Comparison of ENCODE assay signal across 1 cellular context in genomic region chr13:59691501-59692066, GRCh38.
A peak's percentile ranks its signal among the peaks of the same experiment; 100 is the strongest.
TF ChIP-seq lines count a peak whose summit lies in the region.

No MANE protein-coding gene starts in this region.

TF ChIP-seq in HepG2, 621 proteins besides CTCF, POLR2A, EP300 and RAD21 (continued from another document and continues in another):
- TF ChIP-seq ATF5 (CRISPR knock-in tag; IDR thresholded peaks at IDR 0.05; ENCODE audit: low read depth) (no peak), RBAK (CRISPR knock-in tag; IDR thresholded peaks at IDR 0.05) (no peak), CERS6 (CRISPR knock-in tag; IDR thresholded peaks at IDR 0.05) (no peak), CSRNP2 (CRISPR knock-in tag; conservative IDR thresholded peaks at IDR 0.05; ENCODE audit: low read depth) (no peak), ZNF276 (CRISPR knock-in tag; IDR thresholded peaks at IDR 0.05; ENCODE audit: low read depth) (no peak), RAD51 (IDR thresholded peaks at IDR 0.05; ENCODE audit: borderline replicate concordance) (no peak), ZNF460 (CRISPR knock-in tag; IDR thresholded peaks at IDR 0.05; ENCODE audit: borderline replicate concordance) (no peak), KLF15 (CRISPR knock-in tag; IDR thresholded peaks at IDR 0.05; ENCODE audit: borderline replicate concordance) (no peak), THAP7 (CRISPR knock-in tag; IDR thresholded peaks at IDR 0.05) (no peak), ZNF710 (CRISPR knock-in tag; IDR thresholded peaks at IDR 0.05; ENCODE audit: borderline replicate concordance) (no peak), ZNF788 (CRISPR knock-in tag; IDR thresholded peaks at IDR 0.05; ENCODE audit: borderline replicate concordance) (no peak), NR2F2 (IDR thresholded peaks at IDR 0.05; ENCODE audit: borderline replicate concordance, low read depth) (peak; percentile 38; the same call in 1 of the 2 replicates), MED8 (CRISPR knock-in tag; IDR thresholded peaks at IDR 0.05; ENCODE audit: insufficient replicate concordance) (no peak), BATF2 (CRISPR knock-in tag; IDR thresholded peaks at IDR 0.05) (no peak), ATM (IDR thresholded peaks at IDR 0.05; ENCODE audit: borderline replicate concordance) (no peak), ZNF792 (CRISPR knock-in tag; IDR thresholded peaks at IDR 0.05) (no peak), PHF5A (CRISPR knock-in tag; IDR thresholded peaks at IDR 0.05; ENCODE audit: low read depth, unreplicated experiment) (no peak), RXRB (CRISPR knock-in tag; IDR thresholded peaks at IDR 0.05; ENCODE audit: borderline replicate concordance) (peak; percentile 46; the same call in 1 of the 2 replicates), FOXK2 (IDR thresholded peaks at IDR 0.05) (no peak), ZSCAN22 (CRISPR knock-in tag; IDR thresholded peaks at IDR 0.05) (no peak), ZNF780A (CRISPR knock-in tag; IDR thresholded peaks at IDR 0.05) (no peak), SAFB2 (CRISPR knock-in tag; IDR thresholded peaks at IDR 0.05; ENCODE audit: borderline replicate concordance, low read depth) (no peak), SNAI1 (CRISPR knock-in tag; IDR thresholded peaks at IDR 0.05; ENCODE audit: borderline replicate concordance) (no peak), ZNF367 (CRISPR knock-in tag; IDR thresholded peaks at IDR 0.05; ENCODE audit: borderline replicate concordance) (no peak), ZNF768 (CRISPR knock-in tag; IDR thresholded peaks at IDR 0.05) (no peak), ADNP (CRISPR knock-in tag; IDR thresholded peaks at IDR 0.05) (no peak), ZNF557 (CRISPR knock-in tag; IDR thresholded peaks at IDR 0.05) (no peak), NR0B2 (CRISPR knock-in tag; IDR thresholded peaks at IDR 0.05) (no peak), ZNF24 (IDR thresholded peaks at IDR 0.05) (no peak), ZNF670 (CRISPR knock-in tag; IDR thresholded peaks at IDR 0.05; ENCODE audit: borderline replicate concordance) (no peak), ZFP36L2 (CRISPR knock-in tag; IDR thresholded peaks at IDR 0.05) (no peak), LCORL (IDR thresholded peaks at IDR 0.05) (no peak), LCORL (CRISPR knock-in tag; IDR thresholded peaks at IDR 0.05) (no peak), ATF4 (CRISPR knock-in tag; IDR thresholded peaks at IDR 0.05) (peak in 1 of 2 experiments; percentile 55; a peak in 1 of 4 replicates), AKNA (CRISPR knock-in tag; IDR thresholded peaks at IDR 0.05; ENCODE audit: borderline replicate concordance) (no peak), ZBTB44 (CRISPR knock-in tag; IDR thresholded peaks at IDR 0.05) (no peak), PBX2 (CRISPR knock-in tag; IDR thresholded peaks at IDR 0.05) (no peak), ZNF639 (CRISPR knock-in tag; conservative IDR thresholded peaks at IDR 0.05) (no peak), GTF2F1 (IDR thresholded peaks at IDR 0.05; ENCODE audit: low read length) (no peak), NR3C1 (CRISPR knock-in tag; IDR thresholded peaks at IDR 0.05) (no peak), SP2 (CRISPR knock-in tag; IDR thresholded peaks at IDR 0.05) (no peak), ZIK1 (CRISPR knock-in tag; IDR thresholded peaks at IDR 0.05; ENCODE audit: borderline replicate concordance, low read depth) (no peak)
